ENCODE assay signal across 1 cellular context in the genomic region with DNA sequence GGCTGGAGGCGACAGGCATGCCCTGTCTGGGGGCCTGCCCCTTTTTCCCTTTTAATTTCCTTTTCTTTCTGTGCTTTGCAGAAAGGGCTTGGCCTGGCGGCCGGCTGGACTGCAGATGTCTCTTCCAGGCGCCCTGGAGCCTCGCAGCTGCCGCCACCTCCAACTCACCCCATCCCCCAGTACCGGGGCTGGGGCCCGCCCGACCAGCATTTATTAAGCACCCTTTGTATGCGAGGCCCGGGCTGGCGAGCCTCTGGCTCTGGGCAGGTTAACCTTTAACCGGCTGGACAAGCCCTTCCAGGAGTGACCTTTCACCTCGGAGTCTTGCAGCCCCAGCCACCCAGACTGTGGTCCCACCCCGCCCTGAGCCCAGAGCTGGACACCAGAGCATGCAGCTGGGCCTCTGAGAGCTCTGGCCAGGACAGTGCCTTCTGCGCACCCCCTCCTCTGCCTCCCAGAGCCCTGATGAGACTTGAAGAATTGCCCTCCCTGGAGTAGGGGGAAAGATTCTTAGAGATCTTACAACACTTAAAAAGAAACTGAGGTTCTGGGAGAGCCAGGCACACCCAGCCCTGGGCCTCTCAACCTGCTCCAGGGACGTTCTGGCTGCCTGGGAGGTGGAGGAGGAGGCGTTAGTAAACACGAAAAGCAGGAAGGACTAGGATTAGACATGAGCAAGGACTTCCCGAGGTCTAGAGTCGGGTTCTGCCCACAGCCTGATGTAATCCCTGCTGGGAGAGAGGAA.
TF ChIP-seq lines count a peak whose summit lies in the region.

No MANE protein-coding gene starts in this region.

TF ChIP-seq in HepG2, 621 proteins besides CTCF, POLR2A, EP300 and RAD21 (continued from another document and continues in another):
- TF ChIP-seq, protein P1, sequence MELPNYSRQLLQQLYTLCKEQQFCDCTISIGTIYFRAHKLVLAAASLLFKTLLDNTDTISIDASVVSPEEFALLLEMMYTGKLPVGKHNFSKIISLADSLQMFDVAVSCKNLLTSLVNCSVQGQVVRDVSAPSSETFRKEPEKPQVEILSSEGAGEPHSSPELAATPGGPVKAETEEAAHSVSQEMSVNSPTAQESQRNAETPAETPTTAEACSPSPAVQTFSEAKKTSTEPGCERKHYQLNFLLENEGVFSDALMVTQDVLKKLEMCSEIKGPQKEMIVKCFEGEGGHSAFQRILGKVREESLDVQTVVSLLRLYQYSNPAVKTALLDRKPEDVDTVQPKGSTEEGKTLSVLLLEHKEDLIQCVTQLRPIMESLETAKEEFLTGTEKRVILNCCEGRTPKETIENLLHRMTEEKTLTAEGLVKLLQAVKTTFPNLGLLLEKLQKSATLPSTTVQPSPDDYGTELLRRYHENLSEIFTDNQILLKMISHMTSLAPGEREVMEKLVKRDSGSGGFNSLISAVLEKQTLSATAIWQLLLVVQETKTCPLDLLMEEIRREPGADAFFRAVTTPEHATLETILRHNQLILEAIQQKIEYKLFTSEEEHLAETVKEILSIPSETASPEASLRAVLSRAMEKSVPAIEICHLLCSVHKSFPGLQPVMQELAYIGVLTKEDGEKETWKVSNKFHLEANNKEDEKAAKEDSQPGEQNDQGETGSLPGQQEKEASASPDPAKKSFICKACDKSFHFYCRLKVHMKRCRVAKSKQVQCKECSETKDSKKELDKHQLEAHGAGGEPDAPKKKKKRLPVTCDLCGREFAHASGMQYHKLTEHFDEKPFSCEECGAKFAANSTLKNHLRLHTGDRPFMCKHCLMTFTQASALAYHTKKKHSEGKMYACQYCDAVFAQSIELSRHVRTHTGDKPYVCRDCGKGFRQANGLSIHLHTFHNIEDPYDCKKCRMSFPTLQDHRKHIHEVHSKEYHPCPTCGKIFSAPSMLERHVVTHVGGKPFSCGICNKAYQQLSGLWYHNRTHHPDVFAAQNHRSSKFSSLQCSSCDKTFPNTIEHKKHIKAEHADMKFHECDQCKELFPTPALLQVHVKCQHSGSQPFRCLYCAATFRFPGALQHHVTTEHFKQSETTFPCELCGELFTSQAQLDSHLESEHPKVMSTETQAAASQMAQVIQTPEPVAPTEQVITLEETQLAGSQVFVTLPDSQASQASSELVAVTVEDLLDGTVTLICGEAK (IDR thresholded peaks at IDR 0.05): no peak
- TF ChIP-seq, protein P1 (CRISPR knock-in tag; IDR thresholded peaks at IDR 0.05): no peak
- TF ChIP-seq, protein P2, sequence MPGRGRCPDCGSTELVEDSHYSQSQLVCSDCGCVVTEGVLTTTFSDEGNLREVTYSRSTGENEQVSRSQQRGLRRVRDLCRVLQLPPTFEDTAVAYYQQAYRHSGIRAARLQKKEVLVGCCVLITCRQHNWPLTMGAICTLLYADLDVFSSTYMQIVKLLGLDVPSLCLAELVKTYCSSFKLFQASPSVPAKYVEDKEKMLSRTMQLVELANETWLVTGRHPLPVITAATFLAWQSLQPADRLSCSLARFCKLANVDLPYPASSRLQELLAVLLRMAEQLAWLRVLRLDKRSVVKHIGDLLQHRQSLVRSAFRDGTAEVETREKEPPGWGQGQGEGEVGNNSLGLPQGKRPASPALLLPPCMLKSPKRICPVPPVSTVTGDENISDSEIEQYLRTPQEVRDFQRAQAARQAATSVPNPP (CRISPR knock-in tag; IDR thresholded peaks at IDR 0.05): peak; percentile 59; the same call in 1 of the 2 replicates
- no peak; the same call in 1 of the 2 replicates for TF ChIP-seq NFYC (CRISPR knock-in tag; IDR thresholded peaks at IDR 0.05)
- no peak for TF ChIP-seq ZNF775 (CRISPR knock-in tag; IDR thresholded peaks at IDR 0.05; ENCODE audit: borderline replicate concordance)
- peak; percentile 59 for TF ChIP-seq HNF4A (CRISPR knock-in tag; IDR thresholded peaks at IDR 0.05)
- TF ChIP-seq ZNF282 (IDR thresholded peaks at IDR 0.05; ENCODE audit: partially characterized antibody): no peak
- TF ChIP-seq GABPB1 (CRISPR knock-in tag; IDR thresholded peaks at IDR 0.05): peak; percentile 25; the same call in 1 of the 2 replicates
- TF ChIP-seq HDAC2 (CRISPR knock-in tag; IDR thresholded peaks at IDR 0.05): peak; percentile 85
- TF ChIP-seq ZNF850 (CRISPR knock-in tag; conservative IDR thresholded peaks at IDR 0.05): no peak
- 0 out of 2 replicates have a peak, but pooled peaks have one; percentile 12 for TF ChIP-seq SP5 (CRISPR knock-in tag; IDR thresholded peaks at IDR 0.05; ENCODE audit: borderline replicate concordance, low read depth)
- no peak for TF ChIP-seq HNRNPUL1 (IDR thresholded peaks at IDR 0.05; ENCODE audit: low read depth, low read length)
- TF ChIP-seq, protein P3, sequence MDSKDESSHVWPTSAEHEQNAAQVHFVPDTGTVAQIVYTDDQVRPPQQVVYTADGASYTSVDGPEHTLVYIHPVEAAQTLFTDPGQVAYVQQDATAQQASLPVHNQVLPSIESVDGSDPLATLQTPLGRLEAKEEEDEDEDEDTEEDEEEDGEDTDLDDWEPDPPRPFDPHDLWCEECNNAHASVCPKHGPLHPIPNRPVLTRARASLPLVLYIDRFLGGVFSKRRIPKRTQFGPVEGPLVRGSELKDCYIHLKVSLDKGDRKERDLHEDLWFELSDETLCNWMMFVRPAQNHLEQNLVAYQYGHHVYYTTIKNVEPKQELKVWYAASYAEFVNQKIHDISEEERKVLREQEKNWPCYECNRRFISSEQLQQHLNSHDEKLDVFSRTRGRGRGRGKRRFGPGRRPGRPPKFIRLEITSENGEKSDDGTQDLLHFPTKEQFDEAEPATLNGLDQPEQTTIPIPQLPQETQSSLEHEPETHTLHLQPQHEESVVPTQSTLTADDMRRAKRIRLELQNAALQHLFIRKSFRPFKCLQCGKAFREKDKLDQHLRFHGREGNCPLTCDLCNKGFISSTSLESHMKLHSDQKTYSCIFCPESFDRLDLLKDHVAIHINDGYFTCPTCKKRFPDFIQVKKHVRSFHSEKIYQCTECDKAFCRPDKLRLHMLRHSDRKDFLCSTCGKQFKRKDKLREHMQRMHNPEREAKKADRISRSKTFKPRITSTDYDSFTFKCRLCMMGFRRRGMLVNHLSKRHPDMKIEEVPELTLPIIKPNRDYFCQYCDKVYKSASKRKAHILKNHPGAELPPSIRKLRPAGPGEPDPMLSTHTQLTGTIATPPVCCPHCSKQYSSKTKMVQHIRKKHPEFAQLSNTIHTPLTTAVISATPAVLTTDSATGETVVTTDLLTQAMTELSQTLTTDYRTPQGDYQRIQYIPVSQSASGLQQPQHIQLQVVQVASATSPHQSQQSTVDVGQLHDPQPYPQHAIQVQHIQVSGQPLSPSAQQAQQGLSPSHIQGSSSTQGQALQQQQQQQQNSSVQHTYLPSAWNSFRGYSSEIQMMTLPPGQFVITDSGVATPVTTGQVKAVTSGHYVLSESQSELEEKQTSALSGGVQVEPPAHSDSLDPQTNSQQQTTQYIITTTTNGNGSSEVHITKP (CRISPR knock-in tag; IDR thresholded peaks at IDR 0.05; ENCODE audit: low read depth): 0 out of 2 replicates have a peak, but pooled peaks have one; percentile 12
- TF ChIP-seq, protein P4, sequence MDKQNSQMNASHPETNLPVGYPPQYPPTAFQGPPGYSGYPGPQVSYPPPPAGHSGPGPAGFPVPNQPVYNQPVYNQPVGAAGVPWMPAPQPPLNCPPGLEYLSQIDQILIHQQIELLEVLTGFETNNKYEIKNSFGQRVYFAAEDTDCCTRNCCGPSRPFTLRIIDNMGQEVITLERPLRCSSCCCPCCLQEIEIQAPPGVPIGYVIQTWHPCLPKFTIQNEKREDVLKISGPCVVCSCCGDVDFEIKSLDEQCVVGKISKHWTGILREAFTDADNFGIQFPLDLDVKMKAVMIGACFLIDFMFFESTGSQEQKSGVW (CRISPR knock-in tag; IDR thresholded peaks at IDR 0.05; ENCODE audit: borderline replicate concordance): no peak
- TF ChIP-seq, protein P5, sequence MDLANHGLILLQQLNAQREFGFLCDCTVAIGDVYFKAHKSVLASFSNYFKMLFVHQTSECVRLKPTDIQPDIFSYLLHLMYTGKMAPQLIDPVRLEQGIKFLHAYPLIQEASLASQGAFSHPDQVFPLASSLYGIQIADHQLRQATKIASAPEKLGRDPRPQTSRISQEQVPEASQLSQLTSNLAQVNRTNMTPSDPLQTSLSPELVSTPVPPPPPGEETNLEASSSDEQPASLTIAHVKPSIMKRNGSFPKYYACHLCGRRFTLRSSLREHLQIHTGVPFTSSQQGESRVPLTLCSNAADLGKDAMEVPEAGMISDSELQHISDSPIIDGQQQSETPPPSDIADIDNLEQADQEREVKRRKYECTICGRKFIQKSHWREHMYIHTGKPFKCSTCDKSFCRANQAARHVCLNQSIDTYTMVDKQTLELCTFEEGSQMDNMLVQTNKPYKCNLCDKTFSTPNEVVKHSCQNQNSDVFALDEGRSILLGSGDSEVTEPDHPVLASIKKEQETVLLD (CRISPR knock-in tag; IDR thresholded peaks at IDR 0.05; ENCODE audit: low read depth): no peak
- no peak for TF ChIP-seq ZNF781 (CRISPR knock-in tag; IDR thresholded peaks at IDR 0.05; ENCODE audit: borderline replicate concordance, not compliant biosample characterization)
- no peak for TF ChIP-seq ZBTB1 (CRISPR knock-in tag; IDR thresholded peaks at IDR 0.05; ENCODE audit: borderline replicate concordance)
- no peak for TF ChIP-seq ATRX (CRISPR knock-in tag; IDR thresholded peaks at IDR 0.05; ENCODE audit: borderline replicate concordance)
- TF ChIP-seq, protein P6, sequence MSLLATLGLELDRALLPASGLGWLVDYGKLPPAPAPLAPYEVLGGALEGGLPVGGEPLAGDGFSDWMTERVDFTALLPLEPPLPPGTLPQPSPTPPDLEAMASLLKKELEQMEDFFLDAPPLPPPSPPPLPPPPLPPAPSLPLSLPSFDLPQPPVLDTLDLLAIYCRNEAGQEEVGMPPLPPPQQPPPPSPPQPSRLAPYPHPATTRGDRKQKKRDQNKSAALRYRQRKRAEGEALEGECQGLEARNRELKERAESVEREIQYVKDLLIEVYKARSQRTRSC (CRISPR knock-in tag; IDR thresholded peaks at IDR 0.05; ENCODE audit: low read depth): no peak
- TF ChIP-seq NR2F6 (IDR thresholded peaks at IDR 0.05): peak; percentile 84
- TF ChIP-seq NR2F6 (CRISPR knock-in tag; IDR thresholded peaks at IDR 0.05): peak; percentile 87
- TF ChIP-seq ZFX (CRISPR knock-in tag; IDR thresholded peaks at IDR 0.05; ENCODE audit: low read depth): peak; percentile 60; the same call in 1 of the 2 replicates
- no peak for TF ChIP-seq KDM4B (CRISPR knock-in tag; IDR thresholded peaks at IDR 0.05)
- TF ChIP-seq, protein P7, sequence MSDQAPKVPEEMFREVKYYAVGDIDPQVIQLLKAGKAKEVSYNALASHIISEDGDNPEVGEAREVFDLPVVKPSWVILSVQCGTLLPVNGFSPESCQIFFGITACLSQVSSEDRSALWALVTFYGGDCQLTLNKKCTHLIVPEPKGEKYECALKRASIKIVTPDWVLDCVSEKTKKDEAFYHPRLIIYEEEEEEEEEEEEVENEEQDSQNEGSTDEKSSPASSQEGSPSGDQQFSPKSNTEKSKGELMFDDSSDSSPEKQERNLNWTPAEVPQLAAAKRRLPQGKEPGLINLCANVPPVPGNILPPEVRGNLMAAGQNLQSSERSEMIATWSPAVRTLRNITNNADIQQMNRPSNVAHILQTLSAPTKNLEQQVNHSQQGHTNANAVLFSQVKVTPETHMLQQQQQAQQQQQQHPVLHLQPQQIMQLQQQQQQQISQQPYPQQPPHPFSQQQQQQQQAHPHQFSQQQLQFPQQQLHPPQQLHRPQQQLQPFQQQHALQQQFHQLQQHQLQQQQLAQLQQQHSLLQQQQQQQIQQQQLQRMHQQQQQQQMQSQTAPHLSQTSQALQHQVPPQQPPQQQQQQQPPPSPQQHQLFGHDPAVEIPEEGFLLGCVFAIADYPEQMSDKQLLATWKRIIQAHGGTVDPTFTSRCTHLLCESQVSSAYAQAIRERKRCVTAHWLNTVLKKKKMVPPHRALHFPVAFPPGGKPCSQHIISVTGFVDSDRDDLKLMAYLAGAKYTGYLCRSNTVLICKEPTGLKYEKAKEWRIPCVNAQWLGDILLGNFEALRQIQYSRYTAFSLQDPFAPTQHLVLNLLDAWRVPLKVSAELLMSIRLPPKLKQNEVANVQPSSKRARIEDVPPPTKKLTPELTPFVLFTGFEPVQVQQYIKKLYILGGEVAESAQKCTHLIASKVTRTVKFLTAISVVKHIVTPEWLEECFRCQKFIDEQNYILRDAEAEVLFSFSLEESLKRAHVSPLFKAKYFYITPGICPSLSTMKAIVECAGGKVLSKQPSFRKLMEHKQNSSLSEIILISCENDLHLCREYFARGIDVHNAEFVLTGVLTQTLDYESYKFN (CRISPR knock-in tag; conservative IDR thresholded peaks at IDR 0.05): peak; percentile 60
- TF ChIP-seq HIVEP1 (CRISPR knock-in tag; IDR thresholded peaks at IDR 0.05): no peak
- TF ChIP-seq CREB1 (IDR thresholded peaks at IDR 0.05): no peak
- no peak; the same call in 1 of the 2 replicates for TF ChIP-seq CREB1 (CRISPR knock-in tag; IDR thresholded peaks at IDR 0.05)
- TF ChIP-seq SIX4 (CRISPR knock-in tag; IDR thresholded peaks at IDR 0.05): no peak
- TF ChIP-seq ZNF383 (CRISPR knock-in tag; IDR thresholded peaks at IDR 0.05; ENCODE audit: borderline replicate concordance): no peak
- TF ChIP-seq ZNF615 (CRISPR knock-in tag; IDR thresholded peaks at IDR 0.05; ENCODE audit: borderline replicate concordance): no peak
- TF ChIP-seq CBX5 (CRISPR knock-in tag; IDR thresholded peaks at IDR 0.05; ENCODE audit: borderline replicate concordance): no peak
- TF ChIP-seq TBX3 (IDR thresholded peaks at IDR 0.05; ENCODE audit: borderline replicate concordance): no peak
- no peak for TF ChIP-seq ZNF225 (CRISPR knock-in tag; IDR thresholded peaks at IDR 0.05)
- TF ChIP-seq SYNCRIP (IDR thresholded peaks at IDR 0.05; ENCODE audit: insufficient read depth, low read depth, low read length): no peak
- no peak for TF ChIP-seq SNAI1 (CRISPR knock-in tag; IDR thresholded peaks at IDR 0.05; ENCODE audit: borderline replicate concordance)
- TF ChIP-seq NFKB2 (CRISPR knock-in tag; IDR thresholded peaks at IDR 0.05; ENCODE audit: borderline replicate concordance): no peak
- TF ChIP-seq NRL (CRISPR knock-in tag; IDR thresholded peaks at IDR 0.05; ENCODE audit: borderline replicate concordance): 0 out of 2 replicates have a peak, but pooled peaks have one; percentile 13
- TF ChIP-seq SOX5 (CRISPR knock-in tag; IDR thresholded peaks at IDR 0.05; ENCODE audit: borderline replicate concordance): no peak
